In genomic region chr11:14750911-14751310, GRCh38 we compare ENCODE assay signal across 13 cellular contexts.
DNase-seq lines count a peak whose midpoint lies in the region; ATAC-seq and TF ChIP-seq lines count a peak whose summit lies in the region.
"Had no signal": no experiment of that assay in that cellular context is flagged by ENCODE, and none has a peak within 500 bp of the region (broad histone marks: within the 10 kb centered on the region; RNA-seq: fewer than 3 reads in every experiment).

No MANE protein-coding gene starts in this region.

- H3K9me3 ChIP-seq in CD8-positive, alpha-beta T cell (ENCODE audit: low read length), result no peaks in the 10 kb centered on the region
- no peaks in the 10 kb centered on the region for H3K9me3 ChIP-seq in T-helper 17 cell (ENCODE audit: control insufficient read depth, low read length, poor library complexity, severe bottlenecking)

- no peaks in the 10 kb centered on the region for H3K36me3 ChIP-seq in CD8-positive, alpha-beta T cell (ENCODE audit: insufficient read depth, low read length)

- H3K27me3 Mint-ChIP-seq in activated CD8-positive, alpha-beta T cell treated with anti-CD3 and anti-CD28 coated beads for 36 hours, result no peaks in the 10 kb centered on the region
- no peaks in the 10 kb centered on the region for H3K27me3 Mint-ChIP-seq in activated CD8-positive, alpha-beta T cell treated with anti-CD3 and anti-CD28 coated beads, Interleukin-2, amount 10 ng/mL, durations not matched to agents 7 days and 5 days (ENCODE audit: low read depth)
- no peaks in the 10 kb centered on the region for H3K27me3 Mint-ChIP-seq in CD8-positive, alpha-beta T cell (ENCODE audit: low read depth)
- no peaks in the 10 kb centered on the region for H3K27me3 Mint-ChIP-seq in T-helper 17 cell
- no peaks in the 10 kb centered on the region for H3K27me3 Mint-ChIP-seq in naive thymus-derived CD8-positive, alpha-beta T cell
- no peaks in the 10 kb centered on the region for H3K27me3 Mint-ChIP-seq in activated CD4-positive, alpha-beta memory T cell treated with anti-CD3 and anti-CD28 coated beads, Interleukin-2, amount 10 ng/mL, durations not matched to agents 7 days and 5 days

- peaks cover 25% of the 10 kb centered on the region for H3K36me3 Mint-ChIP-seq in activated CD8-positive, alpha-beta T cell treated with anti-CD3 and anti-CD28 coated beads for 36 hours (ENCODE audit: low read depth)
- H3K36me3 Mint-ChIP-seq in activated CD8-positive, alpha-beta T cell treated with anti-CD3 and anti-CD28 coated beads, Interleukin-2, amount 10 ng/mL, durations not matched to agents 7 days and 5 days (ENCODE audit: low read depth), result peaks cover 46% of the 10 kb centered on the region
- peaks cover 22% of the 10 kb centered on the region for H3K36me3 Mint-ChIP-seq in CD8-positive, alpha-beta T cell
- H3K36me3 Mint-ChIP-seq in T-helper 17 cell (ENCODE audit: low read depth), result no peaks in the 10 kb centered on the region
- peaks cover 6 to 24% (median 16%) of the 10 kb centered on the region in 3 donors for H3K36me3 Mint-ChIP-seq in naive thymus-derived CD8-positive, alpha-beta T cell
- H3K36me3 Mint-ChIP-seq in activated CD4-positive, alpha-beta memory T cell treated with anti-CD3 and anti-CD28 coated beads, Interleukin-2, amount 10 ng/mL, durations not matched to agents 7 days and 5 days (ENCODE audit: low read depth), result peaks cover 24% of the 10 kb centered on the region

- peak overlapping the region; percentile 3 for H3K27ac Mint-ChIP-seq in activated CD8-positive, alpha-beta T cell treated with anti-CD3 and anti-CD28 coated beads for 36 hours
- no peak overlapping the region for H3K27ac Mint-ChIP-seq in activated CD8-positive, alpha-beta T cell treated with anti-CD3 and anti-CD28 coated beads, Interleukin-2, amount 10 ng/mL, durations not matched to agents 7 days and 5 days
- no peak overlapping the region for H3K27ac Mint-ChIP-seq in CD8-positive, alpha-beta T cell
- peak overlapping the region; percentile 93 for H3K27ac Mint-ChIP-seq in T-helper 17 cell
- H3K27ac Mint-ChIP-seq in naive thymus-derived CD8-positive, alpha-beta T cell, result peak overlapping the region in 8 of 10 donors; percentile 3 to 84 (median 49)
- H3K27ac Mint-ChIP-seq in activated CD4-positive, alpha-beta memory T cell treated with anti-CD3 and anti-CD28 coated beads, Interleukin-2, amount 10 ng/mL, durations not matched to agents 7 days and 5 days, result no peak overlapping the region
- H3K27ac Mint-ChIP-seq: H9 had no signal

- H3K27me3 ChIP-seq in CD8-positive, alpha-beta T cell (ENCODE audit: insufficient read depth, low read length), result no peaks in the 10 kb centered on the region

- H3K4me1 ChIP-seq in CD8-positive, alpha-beta T cell (ENCODE audit: insufficient read depth, low read length), result peaks cover 51% of the 10 kb centered on the region

- TF ChIP-seq CTCF in activated CD8-positive, alpha-beta T cell treated with anti-CD3 and anti-CD28 coated beads for 36 hours (IDR thresholded peaks at IDR 0.05), result no peak
- no peak for TF ChIP-seq CTCF in CD8-positive, alpha-beta T cell (IDR thresholded peaks at IDR 0.05)

- H3K27ac ChIP-seq in CD8-positive, alpha-beta T cell (ENCODE audit: low read depth, low read length), result no peak overlapping the region
- H3K27ac ChIP-seq: 22Rv1 had no signal

- H3K4me3 ChIP-seq in CD8-positive, alpha-beta T cell (ENCODE audit: low read depth, low read length), result no peak overlapping the region

- intact Hi-C loops in activated CD8-positive, alpha-beta T cell treated with anti-CD3 and anti-CD28 coated beads for 36 hours (cut with micrococcal nuclease), result no loop called here
- intact Hi-C loops in CD8-positive, alpha-beta T cell (cut with DNase I, micrococcal nuclease), result loop anchor here in 1 of 2 experiments (1.0 to 5.0 kb wide), 4 partner anchors 9 to 36 kb away; no protein-coding TSS in a partner anchor

- H3K4me3 Mint-ChIP-seq in activated CD8-positive, alpha-beta T cell treated with anti-CD3 and anti-CD28 coated beads for 36 hours, result no peak overlapping the region
- no peak overlapping the region for H3K4me3 Mint-ChIP-seq in activated CD8-positive, alpha-beta T cell treated with anti-CD3 and anti-CD28 coated beads, Interleukin-2, amount 10 ng/mL, durations not matched to agents 7 days and 5 days
- H3K4me3 Mint-ChIP-seq in CD8-positive, alpha-beta T cell, result no peak overlapping the region
- H3K4me3 Mint-ChIP-seq in T-helper 17 cell, result no peak overlapping the region
- H3K4me3 Mint-ChIP-seq in naive thymus-derived CD8-positive, alpha-beta T cell, result peak overlapping the region in 3 of 10 donors; percentile 10 to 51 (median 38)
- H3K4me3 Mint-ChIP-seq in activated CD4-positive, alpha-beta memory T cell treated with anti-CD3 and anti-CD28 coated beads, Interleukin-2, amount 10 ng/mL, durations not matched to agents 7 days and 5 days, result no peak overlapping the region
- H3K4me3 Mint-ChIP-seq: CD14-positive monocyte, H9 had no signal

- peaks cover 60% of the 10 kb centered on the region for H3K4me1 Mint-ChIP-seq in activated CD8-positive, alpha-beta T cell treated with anti-CD3 and anti-CD28 coated beads for 36 hours (ENCODE audit: low read depth)
- peaks cover 45% of the 10 kb centered on the region for H3K4me1 Mint-ChIP-seq in activated CD8-positive, alpha-beta T cell treated with anti-CD3 and anti-CD28 coated beads, Interleukin-2, amount 10 ng/mL, durations not matched to agents 7 days and 5 days (ENCODE audit: low read depth)
- H3K4me1 Mint-ChIP-seq in CD8-positive, alpha-beta T cell (ENCODE audit: low read depth), result peaks cover 66% of the 10 kb centered on the region
- H3K4me1 Mint-ChIP-seq in T-helper 17 cell, result peaks cover 28% of the 10 kb centered on the region
- H3K4me1 Mint-ChIP-seq in naive thymus-derived CD8-positive, alpha-beta T cell, result peaks cover 24 to 72% (median 63%) of the 10 kb centered on the region in 4 donors
- H3K4me1 Mint-ChIP-seq in activated CD4-positive, alpha-beta memory T cell treated with anti-CD3 and anti-CD28 coated beads, Interleukin-2, amount 10 ng/mL, durations not matched to agents 7 days and 5 days, result peaks cover 40% of the 10 kb centered on the region

- POLR2A ChIA-PET in activated CD8-positive, alpha-beta T cell treated with anti-CD3 and anti-CD28 coated beads for 36 hours (lab: Charles Lee), result no interaction called here
- POLR2A ChIA-PET in activated CD8-positive, alpha-beta T cell treated with anti-CD3 and anti-CD28 coated beads, Interleukin-2, amount 10 ng/mL, durations not matched to agents 7 days and 5 days (lab: Charles Lee), result no interaction called here
- POLR2A ChIA-PET in CD8-positive, alpha-beta T cell (lab: Charles Lee), result no interaction called here
- POLR2A ChIA-PET in naive thymus-derived CD8-positive, alpha-beta T cell (lab: Charles Lee), result no interaction called here
- POLR2A ChIA-PET in activated CD4-positive, alpha-beta memory T cell treated with anti-CD3 and anti-CD28 coated beads, Interleukin-2, amount 10 ng/mL, durations not matched to agents 7 days and 5 days (lab: Charles Lee), result no interaction called here

- no peak for DNase-seq in activated CD8-positive, alpha-beta T cell treated with anti-CD3 and anti-CD28 coated beads for 36 hours
- DNase-seq in activated CD8-positive, alpha-beta T cell treated with anti-CD3 and anti-CD28 coated beads, Interleukin-2, amount 10 ng/mL, durations not matched to agents 7 days and 5 days, result no peak
- no peak for DNase-seq in CD8-positive, alpha-beta T cell
- DNase-seq in T-helper 17 cell (no peak), hepatic stellate cell (ENCODE audit: low spot score) (no peak), COLO668 (lab: John Stamatoyannopoulos, UW; ENCODE audit: unreplicated experiment) (no peak)
- no peak for DNase-seq in naive thymus-derived CD8-positive, alpha-beta T cell
- DNase-seq in activated CD4-positive, alpha-beta memory T cell treated with anti-CD3 and anti-CD28 coated beads, Interleukin-2, amount 10 ng/mL, durations not matched to agents 7 days and 5 days, result no peak
- DNase-seq: DMS79, GOT3, H9 had no signal

- ATAC-seq in activated CD8-positive, alpha-beta T cell treated with anti-CD3 and anti-CD28 coated beads for 36 hours, result no peak
- no peak for ATAC-seq in activated CD8-positive, alpha-beta T cell treated with anti-CD3 and anti-CD28 coated beads, Interleukin-2, amount 10 ng/mL, durations not matched to agents 7 days and 5 days
- peak; percentile 10 for ATAC-seq in CD8-positive, alpha-beta T cell
- no peak for ATAC-seq in T-helper 17 cell
- peak in 1 of 2 donors; percentile 14 for ATAC-seq in naive thymus-derived CD8-positive, alpha-beta T cell

- CTCF ChIA-PET in activated CD8-positive, alpha-beta T cell treated with anti-CD3 and anti-CD28 coated beads for 36 hours (lab: Charles Lee), result interaction anchor here (1.0 kb wide), 1 partner anchor 21 kb away, joined by 3 read pairs; no protein-coding TSS in a partner anchor
- CTCF ChIA-PET in activated CD8-positive, alpha-beta T cell treated with anti-CD3 and anti-CD28 coated beads, Interleukin-2, amount 10 ng/mL, durations not matched to agents 7 days and 5 days (lab: Charles Lee), result no interaction called here
- CTCF ChIA-PET in CD8-positive, alpha-beta T cell (lab: Charles Lee), result no interaction called here
- CTCF ChIA-PET in activated CD4-positive, alpha-beta memory T cell treated with anti-CD3 and anti-CD28 coated beads, Interleukin-2, amount 10 ng/mL, durations not matched to agents 7 days and 5 days (lab: Charles Lee), result no interaction called here

- H3K9me3 Mint-ChIP-seq in activated CD8-positive, alpha-beta T cell treated with anti-CD3 and anti-CD28 coated beads for 36 hours, result peaks cover 5% of the 10 kb centered on the region
- H3K9me3 Mint-ChIP-seq in activated CD8-positive, alpha-beta T cell treated with anti-CD3 and anti-CD28 coated beads, Interleukin-2, amount 10 ng/mL, durations not matched to agents 7 days and 5 days (ENCODE audit: insufficient read depth), result no peaks in the 10 kb centered on the region
- H3K9me3 Mint-ChIP-seq in CD8-positive, alpha-beta T cell, result peaks cover 5% of the 10 kb centered on the region
- H3K9me3 Mint-ChIP-seq in naive thymus-derived CD8-positive, alpha-beta T cell, result peaks cover 0 to 9% (median 2%) of the 10 kb centered on the region in 9 donors
- no peaks in the 10 kb centered on the region for H3K9me3 Mint-ChIP-seq in activated CD4-positive, alpha-beta memory T cell treated with anti-CD3 and anti-CD28 coated beads, Interleukin-2, amount 10 ng/mL, durations not matched to agents 7 days and 5 days
- H3K9me3 Mint-ChIP-seq: CD14-positive monocyte, H9 had no signal

Comparison
In these comparisons a context has a peak if more than half of its experiments do, and no peak if none do; other contexts are left out.
1. H3K27ac Mint-ChIP-seq: peak in activated CD8-positive, alpha-beta T cell treated with anti-CD3 and anti-CD28 coated beads for 36 hours (single experiment), T-helper 17 cell (single experiment) and naive thymus-derived CD8-positive, alpha-beta T cell (8 of 10); none in activated CD8-positive, alpha-beta T cell treated with anti-CD3 and anti-CD28 coated beads, Interleukin-2, amount 10 ng/mL, durations not matched to agents 7 days and 5 days (single experiment), CD8-positive, alpha-beta T cell (single experiment) and activated CD4-positive, alpha-beta memory T cell treated with anti-CD3 and anti-CD28 coated beads, Interleukin-2, amount 10 ng/mL, durations not matched to agents 7 days and 5 days (single experiment).